In the genomic region with DNA sequence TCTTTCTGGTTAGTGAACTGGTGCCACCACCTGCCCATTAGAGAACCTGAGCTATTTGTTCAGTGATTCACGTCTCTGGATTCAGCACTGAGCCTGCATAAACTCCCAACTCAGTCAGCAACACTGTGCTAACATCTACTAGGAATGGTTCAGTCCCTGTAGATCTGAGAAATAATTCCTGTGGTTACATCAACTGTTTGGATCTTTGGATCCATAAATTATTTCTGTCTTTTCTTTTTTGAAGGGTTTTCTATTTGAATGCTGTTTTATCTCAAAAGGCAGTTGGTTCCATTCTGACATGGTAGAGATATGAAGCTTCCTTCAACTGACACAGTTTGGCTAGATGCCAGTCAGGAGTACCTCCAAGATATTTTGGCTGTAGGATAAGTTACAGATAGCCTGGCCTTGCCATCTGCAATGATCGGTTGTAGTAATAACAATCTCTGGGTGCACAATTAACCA, we compare ENCODE assay signal across 17 cellular contexts.
DNase-seq lines count a peak whose midpoint lies in the region; ATAC-seq, FAIRE-seq and TF ChIP-seq lines count a peak whose summit lies in the region.
"Had no signal": no experiment of that assay in that cellular context is flagged by ENCODE, and none has a peak within 500 bp of the region (broad histone marks: within the 10 kb centered on the region; RNA-seq: fewer than 3 reads in every experiment).

No MANE protein-coding gene starts in this region.

- in situ Hi-C loops in Panc1 (cut with HindIII; ENCODE audit: low pct_unique_long_range_greater_than_20kb, low sequenced_read_pairs) = no loop called here

- POLR2A ChIA-PET in Panc1 (lab: Charles Lee) = no interaction called here

- H3K27me3 ChIP-seq in Panc1 (ENCODE audit: control insufficient read depth, insufficient read depth, low read length) = no peaks in the 10 kb centered on the region
- no peaks in the 10 kb centered on the region for H3K27me3 ChIP-seq in pancreas
- H3K27me3 ChIP-seq: SJSA1 had no signal

- intact Hi-C loops in Panc1 (cut with micrococcal nuclease; ENCODE audit: unreplicated experiment) = no loop called here
- intact Hi-C loops in pancreas (cut with DNase I) = no loop called here

- CTCF ChIA-PET in Panc1 (lab: Charles Lee) = no interaction called here

- H3K27ac ChIP-seq in Panc1 (ENCODE audit: low read length) (no peak overlapping the region), pancreas (no peak overlapping the region)
- H3K27ac ChIP-seq: SJSA1, thoracic aorta, VCaP had no signal

- BruUV-seq in Panc1 (replicated peaks; lab: Mats Ljungman, UMichigan) = no TSS peak

- FAIRE-seq in pancreas (lab: Jason Lieb, UNC) = no peak
- FAIRE-seq: A204.1 had no signal

- DNase-seq in NCI-H146 (lab: John Stamatoyannopoulos, UW) (peak; percentile 11), NCI-H146 treated with DMSO at 0.1 percent for 48 hours (lab: John Stamatoyannopoulos, UW; ENCODE audit: unreplicated experiment) (no peak), Panc1 (ENCODE audit: low read depth, low spot score) (peak; percentile 13), fibroblast of peridontal ligament (ENCODE audit: extremely low read depth) (peak; percentile 63), pancreas (peak in 1 of 6 donors; percentile 12), GM19238 (ENCODE audit: insufficient read length, low spot score) (no peak)
- DNase-seq: activated naive CD4-positive, alpha-beta T cell; NCI-H1436; NCI-H748 treated with DMSO at 0.1 percent for 48 hours; posterior cingulate gyrus had no signal

- WGBS in pancreas, 2 donors = 31 to 39% methylated on average over 2 of the region's 2 CpGs

- ATAC-seq in Panc1 (no peak), pancreas (peak in 3 of 4 donors; percentile 39 to 80 (median 68)), GM19467 (IDR thresholded peaks at IDR 0.05; ENCODE audit: unreplicated experiment) (no peak), GM18870 (IDR thresholded peaks at IDR 0.05; ENCODE audit: unreplicated experiment) (no peak)

- no peaks in the 10 kb centered on the region for H3K4me1 ChIP-seq in Panc1 (ENCODE audit: control insufficient read depth, insufficient read depth, low read length)
- H3K4me1 ChIP-seq in pancreas = no peaks in the 10 kb centered on the region
- H3K4me1 ChIP-seq: Caco-2, SJSA1 had no signal

- H3K9me3 ChIP-seq in Panc1 (ENCODE audit: control insufficient read depth, insufficient read depth, low read depth, low read length) = no peaks in the 10 kb centered on the region
- no peaks in the 10 kb centered on the region for H3K9me3 ChIP-seq in pancreas
- H3K9me3 ChIP-seq: Caco-2, SJSA1, thoracic aorta had no signal

- H3K36me3 ChIP-seq in Panc1 (ENCODE audit: control insufficient read depth, insufficient read depth, low read length) (no peaks in the 10 kb centered on the region), pancreas (no peaks in the 10 kb centered on the region)
- H3K36me3 ChIP-seq: SJSA1, thoracic aorta had no signal

- H3K4me3 ChIP-seq in Panc1 (ENCODE audit: low read depth in 2 of 2, low read length in 2 of 2) = no peak overlapping the region
- H3K4me3 ChIP-seq in pancreas = no peak overlapping the region
- H3K4me3 ChIP-seq: SJSA1, thoracic aorta had no signal

- TF ChIP-seq CTCF in Panc1 (IDR thresholded peaks at IDR 0.05) (no peak), pancreas (IDR thresholded peaks at IDR 0.05) (no peak)

Comparison
In these comparisons a context has a peak if more than half of its experiments do, and no peak if none do; other contexts are left out.
1. DNase-seq: peak in NCI-H146 (single experiment), Panc1 (single experiment) and fibroblast of peridontal ligament (single experiment); none in NCI-H146 treated with DMSO at 0.1 percent for 48 hours (single experiment) and GM19238 (single experiment).
2. ATAC-seq: peak in pancreas (3 of 4); none in Panc1 (single experiment), GM19467 (single experiment) and GM18870 (single experiment).